ENCODE assay signal across 1 cellular context in the genomic region with DNA sequence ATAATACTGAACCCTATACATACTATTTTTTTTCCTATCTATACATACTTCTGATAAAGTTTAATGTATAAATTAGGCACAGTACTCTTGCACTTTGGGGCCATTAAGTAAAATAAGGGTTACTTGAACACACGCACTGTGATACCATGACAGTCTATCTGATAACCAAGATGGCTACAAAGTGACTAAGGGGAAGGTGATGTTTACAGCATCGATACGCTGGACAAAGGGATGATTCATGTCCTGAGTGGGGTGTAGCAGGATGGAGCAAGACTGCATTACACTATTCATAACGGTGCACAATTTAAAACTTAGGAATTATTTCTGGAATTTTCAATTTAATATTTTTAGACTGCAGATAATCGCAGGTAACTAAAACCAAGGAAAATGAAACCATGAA.
TF ChIP-seq lines count a peak whose summit lies in the region.

No MANE protein-coding gene starts in this region.

TF ChIP-seq in HepG2, 621 proteins besides CTCF, POLR2A, EP300 and RAD21 (continued from another document):
- TF ChIP-seq POGZ (CRISPR knock-in tag; IDR thresholded peaks at IDR 0.05) (0 out of 2 replicates have a peak, but pooled peaks have one; percentile 46), ZNF331 (CRISPR knock-in tag; IDR thresholded peaks at IDR 0.05) (no peak), HIVEP1 (CRISPR knock-in tag; IDR thresholded peaks at IDR 0.05) (no peak), CCAR2 (optimal IDR thresholded peaks at IDR 0.05; ENCODE audit: low read depth, low read length) (no peak)
- TF ChIP-seq, protein P1, sequence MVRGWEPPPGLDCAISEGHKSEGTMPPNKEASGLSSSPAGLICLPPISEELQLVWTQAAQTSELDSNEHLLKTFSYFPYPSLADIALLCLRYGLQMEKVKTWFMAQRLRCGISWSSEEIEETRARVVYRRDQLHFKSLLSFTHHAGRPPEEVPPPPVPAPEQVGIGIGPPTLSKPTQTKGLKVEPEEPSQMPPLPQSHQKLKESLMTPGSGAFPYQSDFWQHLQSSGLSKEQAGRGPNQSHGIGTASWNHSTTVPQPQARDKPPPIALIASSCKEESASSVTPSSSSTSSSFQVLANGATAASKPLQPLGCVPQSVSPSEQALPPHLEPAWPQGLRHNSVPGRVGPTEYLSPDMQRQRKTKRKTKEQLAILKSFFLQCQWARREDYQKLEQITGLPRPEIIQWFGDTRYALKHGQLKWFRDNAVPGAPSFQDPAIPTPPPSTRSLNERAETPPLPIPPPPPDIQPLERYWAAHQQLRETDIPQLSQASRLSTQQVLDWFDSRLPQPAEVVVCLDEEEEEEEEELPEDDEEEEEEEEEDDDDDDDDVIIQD (CRISPR knock-in tag; IDR thresholded peaks at IDR 0.05; ENCODE audit: low read depth) = peak; percentile 80
